Comparison of ENCODE assay signal across 24 cellular contexts in the genomic region with DNA sequence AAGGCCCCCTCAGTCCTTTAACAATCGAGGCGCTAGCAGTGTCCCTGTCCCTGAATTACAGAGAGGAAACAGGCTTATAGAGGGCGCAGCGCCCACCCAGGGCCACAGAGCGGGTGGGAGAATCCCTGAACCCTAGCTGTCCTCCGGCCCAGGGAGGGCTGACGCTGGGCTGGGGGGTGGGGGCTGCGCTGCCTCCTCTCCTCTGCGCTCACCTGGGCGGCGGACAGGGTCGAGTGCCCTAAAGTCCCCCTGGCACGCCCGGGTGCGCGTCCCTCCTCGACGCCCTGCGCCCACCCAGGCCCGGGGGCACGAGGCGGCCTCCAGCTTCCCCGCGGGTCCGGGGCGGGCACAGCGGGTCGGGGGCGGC.
DNase-seq lines count a peak whose midpoint lies in the region; ATAC-seq and TF ChIP-seq lines count a peak whose summit lies in the region.
"Had no signal": no experiment of that assay in that cellular context is flagged by ENCODE, and none has a peak within 500 bp of the region (broad histone marks: within the 10 kb centered on the region; RNA-seq: fewer than 3 reads in every experiment).

No MANE protein-coding gene starts in this region.

- no peak overlapping the region for H3K27ac ChIP-seq in GM23338 (ENCODE audit: low read depth)
- no peak overlapping the region for H3K27ac ChIP-seq in coronary artery
- H3K27ac ChIP-seq in iPS-20b (ENCODE audit: low read length) = no peak overlapping the region
- H3K27ac ChIP-seq in upper lobe of right lung = no peak overlapping the region
- H3K27ac ChIP-seq in RWPE1 = no peak overlapping the region
- H3K27ac ChIP-seq: skin epidermis had no signal

- H3K9me3 Mint-ChIP-seq in GM23338 = no peaks in the 10 kb centered on the region
- no peaks in the 10 kb centered on the region for H3K9me3 Mint-ChIP-seq in progenitor cell of endocrine pancreas (ENCODE audit: low read depth)
- H3K9me3 Mint-ChIP-seq: central memory CD8-positive, alpha-beta T cell; type B pancreatic cell had no signal

- POLR2A ChIA-PET in RWPE1 (lab: Yijun Ruan, JAX; ENCODE audit: low non-redundant PET) = no interaction called here

- H2AFZ ChIP-seq in GM23338 = peak overlapping the region; percentile 84

- peak overlapping the region; percentile 84 for H3K4me2 ChIP-seq in GM23338

- H3F3A ChIP-seq in GM23338 (replicated peaks; ENCODE audit: low read depth) = no peaks in the 10 kb centered on the region

- no peak overlapping the region for H3K9ac ChIP-seq in iPS-20b (ENCODE audit: low read depth, low read length)

- H3K4me1 Mint-ChIP-seq in GM23338 (peaks cover 14% of the 10 kb centered on the region; the same call in 2 of the 3 replicates), progenitor cell of endocrine pancreas (ENCODE audit: low read depth) (peaks cover 9% of the 10 kb centered on the region)
- H3K4me1 Mint-ChIP-seq: central memory CD8-positive, alpha-beta T cell had no signal

- H3K27me3 ChIP-seq in GM23338 (ENCODE audit: insufficient read depth) (peaks cover 51% of the 10 kb centered on the region), iPS-20b (ENCODE audit: insufficient read depth, low read length) (peaks cover 62% of the 10 kb centered on the region), upper lobe of right lung (peaks cover 30% of the 10 kb centered on the region)

- H3K27ac Mint-ChIP-seq in GM23338 = no peak overlapping the region
- no peak overlapping the region for H3K27ac Mint-ChIP-seq in progenitor cell of endocrine pancreas
- H3K27ac Mint-ChIP-seq: activated CD8-positive, alpha-beta T cell treated with anti-CD3 and anti-CD28 coated beads, Interleukin-2, amount 10 ng/mL, durations not matched to agents 7 days and 5 days; activated naive CD8-positive, alpha-beta T cell treated with anti-CD3 and anti-CD28 coated beads, Interleukin-2, amount 10 ng/mL, durations not matched to agents 7 days and 5 days; type B pancreatic cell had no signal

- H3K36me3 ChIP-seq in GM23338 (ENCODE audit: insufficient read depth) = no peaks in the 10 kb centered on the region
- no peaks in the 10 kb centered on the region for H3K36me3 ChIP-seq in iPS-20b (ENCODE audit: insufficient read depth, low read depth, low read length)
- H3K36me3 ChIP-seq in upper lobe of right lung = no peaks in the 10 kb centered on the region

- no peaks in the 10 kb centered on the region for H3K79me2 ChIP-seq in GM23338 (replicated peaks; ENCODE audit: insufficient read depth)

- H3K4me3 ChIP-seq in GM23338 (peak overlapping the region; percentile 62), coronary artery (peak overlapping the region; percentile 55), iPS-20b (ENCODE audit: low read length) (peak overlapping the region; percentile 66; the same call in 1 of the 2 replicates), upper lobe of right lung (no peak overlapping the region)
- H3K4me3 ChIP-seq: K562 had no signal

- no peaks in the 10 kb centered on the region for H4K20me1 ChIP-seq in GM23338 (replicated peaks; ENCODE audit: insufficient read depth)

- intact Hi-C loops in upper lobe of right lung (cut with DNase I) = no loop called here

- H3K27me3 Mint-ChIP-seq in GM23338 (ENCODE audit: insufficient read depth, low read depth, poor library complexity) (peaks cover 27% of the 10 kb centered on the region), progenitor cell of endocrine pancreas (peaks cover 82% of the 10 kb centered on the region)

- CTCF ChIA-PET in RWPE1 (lab: Yijun Ruan, JAX) = interaction anchor here (0.6 kb wide), 2 partner anchors 247 to 542 kb away, joined by 3 read pairs; no protein-coding TSS in a partner anchor

- H3K4me3 Mint-ChIP-seq in GM23338 (peak overlapping the region; percentile 51), progenitor cell of endocrine pancreas (ENCODE audit: low read depth) (peak overlapping the region; percentile 33)
- H3K4me3 Mint-ChIP-seq: activated CD8-positive, alpha-beta T cell treated with anti-CD3 and anti-CD28 coated beads, Interleukin-2, amount 10 ng/mL, durations not matched to agents 7 days and 5 days; activated naive CD8-positive, alpha-beta T cell treated with anti-CD3 and anti-CD28 coated beads, Interleukin-2, amount 10 ng/mL, durations not matched to agents 7 days and 5 days; central memory CD8-positive, alpha-beta T cell; type B pancreatic cell had no signal

- H3K4me1 ChIP-seq in GM23338 (ENCODE audit: insufficient read depth) (peaks cover 11% of the 10 kb centered on the region; the same call in 1 of the 2 replicates), iPS-20b (ENCODE audit: insufficient read depth, low read length) (no peaks in the 10 kb centered on the region; the same call in 1 of the 2 replicates), upper lobe of right lung (no peaks in the 10 kb centered on the region)

- no peaks in the 10 kb centered on the region for H3K9me3 ChIP-seq in iPS-20b (ENCODE audit: insufficient read depth, low read depth, low read length)
- H3K9me3 ChIP-seq in upper lobe of right lung = no peaks in the 10 kb centered on the region

- H3K36me3 Mint-ChIP-seq in GM23338 (ENCODE audit: low read depth) (no peaks in the 10 kb centered on the region), progenitor cell of endocrine pancreas (ENCODE audit: insufficient read depth) (no peaks in the 10 kb centered on the region)
- H3K36me3 Mint-ChIP-seq: activated naive CD8-positive, alpha-beta T cell treated with anti-CD3 and anti-CD28 coated beads, Interleukin-2, amount 10 ng/mL, durations not matched to agents 7 days and 5 days; type B pancreatic cell had no signal

- peak; percentile 21 for DNase-seq in GM23338 (ENCODE audit: low spot score)
- DNase-seq in coronary artery (ENCODE audit: low spot score) = no peak
- no peak for DNase-seq in progenitor cell of endocrine pancreas (ENCODE audit: low spot score, unreplicated experiment)
- no peak for DNase-seq in upper lobe of right lung
- DNase-seq in HuH-7 (ENCODE audit: low spot score) = no peak
- DNase-seq in RWPE1 (ENCODE audit: low spot score) = no peak
- DNase-seq: activated CD8-positive, alpha-beta T cell treated with anti-CD3 and anti-CD28 coated beads, Interleukin-2, amount 10 ng/mL, durations not matched to agents 7 days and 5 days; activated gamma-delta T cell; activated naive CD8-positive, alpha-beta T cell treated with anti-CD3 and anti-CD28 coated beads, Interleukin-2, amount 10 ng/mL, durations not matched to agents 7 days and 5 days; DMS53; left colon; mesenchymal stem cell; NCI-H1092 treated with DMSO at 0.1 percent for 48 hours; NCI-H187 treated with DMSO at 0.1 percent for 48 hours; NCI-H526; nucleus accumbens; RPMI8226; T-helper 1 cell had no signal

- no peaks in the 10 kb centered on the region; the same call in 1 of the 2 replicates for H3K9me2 ChIP-seq in GM23338 (ENCODE audit: insufficient read depth)

- peak; percentile 68 for ATAC-seq in GM23338
- no peak for ATAC-seq in HG02885 (IDR thresholded peaks at IDR 0.05; ENCODE audit: poor library complexity, unreplicated experiment)
- no peak for ATAC-seq in upper lobe of right lung
- ATAC-seq: activated CD8-positive, alpha-beta T cell treated with anti-CD3 and anti-CD28 coated beads, Interleukin-2, amount 10 ng/mL, durations not matched to agents 7 days and 5 days; K562; left colon had no signal

- TF ChIP-seq CTCF in GM23338 (conservative IDR thresholded peaks at IDR 0.05; ENCODE audit: low read depth in 2 of 2) (0 out of 4 replicates have a peak, but pooled peaks of 1 of the 2 experiments have one; percentile 7), coronary artery (IDR thresholded peaks at IDR 0.05) (no peak), progenitor cell of endocrine pancreas (IDR thresholded peaks at IDR 0.05; ENCODE audit: unreplicated experiment) (no peak), upper lobe of right lung (IDR thresholded peaks at IDR 0.05) (no peak), RWPE1 (conservative IDR thresholded peaks at IDR 0.05; ENCODE audit: low read depth) (no peak)

TF ChIP-seq in GM23338, 12 proteins besides CTCF, POLR2A, EP300 and RAD21 (continues in another document):
- TF ChIP-seq, protein P1, sequence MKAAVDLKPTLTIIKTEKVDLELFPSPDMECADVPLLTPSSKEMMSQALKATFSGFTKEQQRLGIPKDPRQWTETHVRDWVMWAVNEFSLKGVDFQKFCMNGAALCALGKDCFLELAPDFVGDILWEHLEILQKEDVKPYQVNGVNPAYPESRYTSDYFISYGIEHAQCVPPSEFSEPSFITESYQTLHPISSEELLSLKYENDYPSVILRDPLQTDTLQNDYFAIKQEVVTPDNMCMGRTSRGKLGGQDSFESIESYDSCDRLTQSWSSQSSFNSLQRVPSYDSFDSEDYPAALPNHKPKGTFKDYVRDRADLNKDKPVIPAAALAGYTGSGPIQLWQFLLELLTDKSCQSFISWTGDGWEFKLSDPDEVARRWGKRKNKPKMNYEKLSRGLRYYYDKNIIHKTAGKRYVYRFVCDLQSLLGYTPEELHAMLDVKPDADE (IDR thresholded peaks at IDR 0.05) = no peak
- no peak for TF ChIP-seq EZH2phosphoT487 (IDR thresholded peaks at IDR 0.05; ENCODE audit: unreplicated experiment)
- TF ChIP-seq JUNB (IDR thresholded peaks at IDR 0.05; ENCODE audit: unreplicated experiment) = no peak
- TF ChIP-seq, protein P2, sequence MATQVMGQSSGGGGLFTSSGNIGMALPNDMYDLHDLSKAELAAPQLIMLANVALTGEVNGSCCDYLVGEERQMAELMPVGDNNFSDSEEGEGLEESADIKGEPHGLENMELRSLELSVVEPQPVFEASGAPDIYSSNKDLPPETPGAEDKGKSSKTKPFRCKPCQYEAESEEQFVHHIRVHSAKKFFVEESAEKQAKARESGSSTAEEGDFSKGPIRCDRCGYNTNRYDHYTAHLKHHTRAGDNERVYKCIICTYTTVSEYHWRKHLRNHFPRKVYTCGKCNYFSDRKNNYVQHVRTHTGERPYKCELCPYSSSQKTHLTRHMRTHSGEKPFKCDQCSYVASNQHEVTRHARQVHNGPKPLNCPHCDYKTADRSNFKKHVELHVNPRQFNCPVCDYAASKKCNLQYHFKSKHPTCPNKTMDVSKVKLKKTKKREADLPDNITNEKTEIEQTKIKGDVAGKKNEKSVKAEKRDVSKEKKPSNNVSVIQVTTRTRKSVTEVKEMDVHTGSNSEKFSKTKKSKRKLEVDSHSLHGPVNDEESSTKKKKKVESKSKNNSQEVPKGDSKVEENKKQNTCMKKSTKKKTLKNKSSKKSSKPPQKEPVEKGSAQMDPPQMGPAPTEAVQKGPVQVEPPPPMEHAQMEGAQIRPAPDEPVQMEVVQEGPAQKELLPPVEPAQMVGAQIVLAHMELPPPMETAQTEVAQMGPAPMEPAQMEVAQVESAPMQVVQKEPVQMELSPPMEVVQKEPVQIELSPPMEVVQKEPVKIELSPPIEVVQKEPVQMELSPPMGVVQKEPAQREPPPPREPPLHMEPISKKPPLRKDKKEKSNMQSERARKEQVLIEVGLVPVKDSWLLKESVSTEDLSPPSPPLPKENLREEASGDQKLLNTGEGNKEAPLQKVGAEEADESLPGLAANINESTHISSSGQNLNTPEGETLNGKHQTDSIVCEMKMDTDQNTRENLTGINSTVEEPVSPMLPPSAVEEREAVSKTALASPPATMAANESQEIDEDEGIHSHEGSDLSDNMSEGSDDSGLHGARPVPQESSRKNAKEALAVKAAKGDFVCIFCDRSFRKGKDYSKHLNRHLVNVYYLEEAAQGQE (IDR thresholded peaks at IDR 0.05; ENCODE audit: unreplicated experiment) = no peak
- no peak for TF ChIP-seq EZH2 (IDR thresholded peaks at IDR 0.05; ENCODE audit: low read depth, unreplicated experiment)
- TF ChIP-seq CREB1 (CRISPR knock-in tag; IDR thresholded peaks at IDR 0.05; ENCODE audit: low read depth) = no peak
